In genomic region chr2:39803839-39804238, GRCh38 we compare ENCODE assay signal across 39 cellular contexts.
"Had no signal": no experiment of that assay in that cellular context is flagged by ENCODE, and none has a peak within 500 bp of the region (broad histone marks: within the 10 kb centered on the region; RNA-seq: fewer than 3 reads in every experiment).

No MANE protein-coding gene starts in this region.

- H3K27me3 Mint-ChIP-seq: activated naive CD8-positive, alpha-beta T cell; activated naive CD8-positive, alpha-beta T cell treated with anti-CD3 and anti-CD28 coated beads, Interleukin-2, amount 10 ng/mL, durations not matched to agents 7 days and 5 days; activated naive CD8-positive, alpha-beta T cell treated with anti-CD3 and anti-CD28 coated beads, Interleukin-2, amount 50 U/mL, for 24 hours; activated T-cell treated with anti-CD3 and anti-CD28 coated beads, Interleukin-2, amount 50 U/mL, for 24 hours; activated T-helper 17 cell treated with anti-CD3 and anti-CD28 coated beads, Interleukin-2, amount 50 U/mL, for 72 hours had no signal

- H3K4me1 ChIP-seq: adrenal gland, ascending aorta, body of pancreas, breast epithelium had no signal

- H3K36me3 Mint-ChIP-seq: activated naive CD4-positive, alpha-beta T cell treated with anti-CD3 and anti-CD28 coated beads, Interleukin-2, amount 50 U/mL, for 24 hours; activated naive CD8-positive, alpha-beta T cell; activated naive CD8-positive, alpha-beta T cell treated with anti-CD3 and anti-CD28 coated beads for 36 hours; activated naive CD8-positive, alpha-beta T cell treated with anti-CD3 and anti-CD28 coated beads, Interleukin-2, amount 10 ng/mL, durations not matched to agents 7 days and 5 days had no signal

- H3K27ac Mint-ChIP-seq: activated naive CD4-positive, alpha-beta T cell treated with anti-CD3 and anti-CD28 coated beads for 36 hours; activated naive CD4-positive, alpha-beta T cell treated with anti-CD3 and anti-CD28 coated beads, Interleukin-2, amount 50 U/mL, for 24 hours; activated naive CD4-positive, alpha-beta T cell treated with anti-CD3 and anti-CD28 coated beads, Interleukin-2, amount 50 U/mL, for 72 hours; activated naive CD8-positive, alpha-beta T cell; activated naive CD8-positive, alpha-beta T cell treated with anti-CD3 and anti-CD28 coated beads for 36 hours; activated naive CD8-positive, alpha-beta T cell treated with anti-CD3 and anti-CD28 coated beads, Interleukin-2, amount 10 ng/mL, durations not matched to agents 7 days and 5 days; activated naive CD8-positive, alpha-beta T cell treated with anti-CD3 and anti-CD28 coated beads, Interleukin-2, amount 50 U/mL, for 24 hours; activated T-cell treated with anti-CD3 and anti-CD28 coated beads, Interleukin-2, amount 50 U/mL, for 24 hours; activated T-cell treated with anti-CD3 and anti-CD28 coated beads, Interleukin-2, amount 50 U/mL, for 72 hours; activated T-helper 1 cell treated with anti-CD3 and anti-CD28 coated beads, Interleukin-12 subunit alpha, Interleukin-12 subunit beta, Interleukin-2, Interleukin-4 antibody, amounts not matched to agents 30 ng/mL and 10 ng/mL and 1 ng/mL, durations not matched to agents 14 hours and 24 hours and 36 hours; activated T-helper 17 cell treated with anti-CD3 and anti-CD28 coated beads, Interleukin-2, amount 50 U/mL, for 72 hours; activated T-helper 2 cell treated with anti-CD3 and anti-CD28 coated beads, Interferon-gamma antibody, Interleukin-2, Interleukin-4, amounts not matched to agents 10 μg/mL and 5 μg/mL and 100 μg/mL, durations not matched to agents 14 hours and 24 hours and 36 hours; brain had no signal

- FAIRE-seq: astrocyte, bronchial epithelial cell, colon had no signal

- H3K4me3 Mint-ChIP-seq: activated naive CD4-positive, alpha-beta T cell treated with anti-CD3 and anti-CD28 coated beads for 36 hours; activated naive CD4-positive, alpha-beta T cell treated with anti-CD3 and anti-CD28 coated beads, Interleukin-2, amount 50 U/mL, for 24 hours; activated naive CD8-positive, alpha-beta T cell; activated naive CD8-positive, alpha-beta T cell treated with anti-CD3 and anti-CD28 coated beads for 36 hours; activated naive CD8-positive, alpha-beta T cell treated with anti-CD3 and anti-CD28 coated beads, Interleukin-2, amount 10 ng/mL, durations not matched to agents 7 days and 5 days; activated naive CD8-positive, alpha-beta T cell treated with anti-CD3 and anti-CD28 coated beads, Interleukin-2, amount 50 U/mL, for 24 hours; activated T-cell treated with anti-CD3 and anti-CD28 coated beads, Interleukin-2, amount 50 U/mL, for 24 hours; activated T-cell treated with anti-CD3 and anti-CD28 coated beads, Interleukin-2, amount 50 U/mL, for 4 hours; activated T-cell treated with anti-CD3 and anti-CD28 coated beads, Interleukin-2, amount 50 U/mL, for 72 hours; activated T-helper 1 cell treated with anti-CD3 and anti-CD28 coated beads, Interleukin-12 subunit alpha, Interleukin-12 subunit beta, Interleukin-2, Interleukin-4 antibody, amounts not matched to agents 30 ng/mL and 10 ng/mL and 1 ng/mL, durations not matched to agents 14 hours and 24 hours and 36 hours; activated T-helper 17 cell treated with anti-CD3 and anti-CD28 coated beads, Interleukin-2, amount 50 U/mL, for 72 hours; brain; central memory CD8-positive, alpha-beta T cell had no signal

- DNase-seq: activated effector memory CD4-positive, alpha-beta T cell treated with anti-CD3 and anti-CD28 coated beads, Interleukin-2, amount 50 U/mL, for 16 hours; activated effector memory CD4-positive, alpha-beta T cell treated with Interleukin-2 at 50 U/mL for 16 hours; activated gamma-delta T cell; activated gamma-delta T cell treated with Interleukin-2 at 50 U/mL for 16 hours; activated naive CD4-positive, alpha-beta T cell; activated naive CD4-positive, alpha-beta T cell treated with anti-CD3 and anti-CD28 coated beads for 36 hours; activated naive CD4-positive, alpha-beta T cell treated with anti-CD3 and anti-CD28 coated beads, Interleukin-2, amount 50 U/mL, for 16 hours; activated naive CD8-positive, alpha-beta T cell treated with anti-CD3 and anti-CD28 coated beads for 36 hours; activated naive CD8-positive, alpha-beta T cell treated with anti-CD3 and anti-CD28 coated beads, Interleukin-2, amount 10 ng/mL, durations not matched to agents 7 days and 5 days; activated naive CD8-positive, alpha-beta T cell treated with anti-CD3 and anti-CD28 coated beads, Interleukin-2, amount 50 U/mL, for 24 hours; activated T-cell treated with anti-CD3 and anti-CD28 coated beads, Interleukin-2, amount 50 U/mL, for 1 hour; activated T-cell treated with anti-CD3 and anti-CD28 coated beads, Interleukin-2, amount 50 U/mL, for 24 hours; activated T-cell treated with anti-CD3 and anti-CD28 coated beads, Interleukin-2, amount 50 U/mL, for 4 hours; activated T-cell treated with anti-CD3 and anti-CD28 coated beads, Interleukin-2, amount 50 U/mL, for 48 hours; activated T-cell treated with anti-CD3 and anti-CD28 coated beads, Interleukin-2, amount 50 U/mL, for 72 hours; adrenal gland; amniotic stem cell; amygdala; anterior cingulate cortex; aorta; body of pancreas; brain microvascular endothelial cell; caudate nucleus; central memory CD4-positive, alpha-beta T cell; cerebellar nuclear complex had no signal

- H3K27ac ChIP-seq: adrenal gland, ascending aorta, body of pancreas, brain microvascular endothelial cell, breast epithelium, cardiac muscle cell had no signal

- H3K36me3 ChIP-seq: adrenal gland, ascending aorta, brain microvascular endothelial cell, cardiac muscle cell had no signal

- ATAC-seq: activated naive CD4-positive, alpha-beta T cell treated with anti-CD3 and anti-CD28 coated beads, Interleukin-2, amount 50 U/mL, for 72 hours; activated naive CD8-positive, alpha-beta T cell treated with anti-CD3 and anti-CD28 coated beads, Interleukin-2, amount 50 U/mL, for 24 hours; activated T-cell treated with anti-CD3 and anti-CD28 coated beads, Interleukin-2, amount 50 U/mL, for 4 hours; activated T-cell treated with anti-CD3 and anti-CD28 coated beads, Interleukin-2, amount 50 U/mL, for 72 hours; activated T-helper 17 cell treated with anti-CD3 and anti-CD28 coated beads, Interleukin-2, amount 50 U/mL, for 72 hours; body of pancreas had no signal

- H3K4me3 ChIP-seq: adrenal gland, ascending aorta, body of pancreas, breast epithelium, cardiac muscle cell had no signal

- H3K4me1 Mint-ChIP-seq: activated naive CD4-positive, alpha-beta T cell treated with anti-CD3 and anti-CD28 coated beads, Interleukin-2, amount 50 U/mL, for 24 hours; activated naive CD8-positive, alpha-beta T cell treated with anti-CD3 and anti-CD28 coated beads for 36 hours; activated naive CD8-positive, alpha-beta T cell treated with anti-CD3 and anti-CD28 coated beads, Interleukin-2, amount 10 ng/mL, durations not matched to agents 7 days and 5 days; activated naive CD8-positive, alpha-beta T cell treated with anti-CD3 and anti-CD28 coated beads, Interleukin-2, amount 50 U/mL, for 24 hours; activated T-helper 17 cell treated with anti-CD3 and anti-CD28 coated beads, Interleukin-2, amount 50 U/mL, for 72 hours; brain; central memory CD8-positive, alpha-beta T cell had no signal
